ENCODE assay signal across 8 cellular contexts in genomic region chr2:109889909-109890308, GRCh38. TPM values are rescaled to one million over a fixed set of nuclear protein-coding genes. Genes with fewer than 3 reads are reported as not detected.
DNase-seq lines count a peak whose midpoint lies in the region; ATAC-seq, FAIRE-seq and TF ChIP-seq lines count a peak whose summit lies in the region.
"Not testable (repeated sequence)": the region's sequence is repeated elsewhere in the genome, so short reads cannot be mapped to it uniquely, and the experiment has no call there.
"Had no signal": no experiment of that assay in that cellular context is flagged by ENCODE, and none has a peak within 500 bp of the region (broad histone marks: within the 10 kb centered on the region; RNA-seq: fewer than 3 reads in every experiment).

No MANE protein-coding gene starts in this region.

- H3K4me1 ChIP-seq in PC-3 (ENCODE audit: insufficient read depth, low read length); GM12878 (ENCODE audit: control insufficient read depth, insufficient read depth, low read length); foreskin keratinocyte; naive thymus-derived CD4-positive, alpha-beta T cell (ENCODE audit: control insufficient read depth in 2 of 2, insufficient read depth in 2 of 2, low read length in 2 of 2): not testable (repeated sequence)

- peak; percentile 64 for ATAC-seq in PC-3
- ATAC-seq in activated CD4-positive, alpha-beta T cell treated with anti-CD3 and anti-CD28 coated beads for 36 hours = peak; percentile 74
- peak; percentile 70 for ATAC-seq in GM12878
- ATAC-seq in foreskin keratinocyte = peak; percentile 26
- ATAC-seq in left colon = peak; percentile 71
- ATAC-seq in naive thymus-derived CD4-positive, alpha-beta T cell = peak; percentile 38

- not testable (repeated sequence) for H3K4me3 ChIP-seq in PC-3 (ENCODE audit: low read length); GM12878; naive thymus-derived CD4-positive, alpha-beta T cell (ENCODE audit: low read length)

- SMC1A ChIA-PET in GM12878 (lab: Charles Lee; ENCODE audit: uncharacterized antibody, unreplicated experiment) = not testable (repeated sequence)

- in situ Hi-C loops in GM12878 (cut with MboI) = not testable (repeated sequence)

- not testable (repeated sequence) for H3K4me3 Mint-ChIP-seq in activated CD4-positive, alpha-beta T cell treated with anti-CD3 and anti-CD28 coated beads for 36 hours; naive thymus-derived CD4-positive, alpha-beta T cell

- not testable (repeated sequence) for H3K9me3 Mint-ChIP-seq in activated CD4-positive, alpha-beta T cell treated with anti-CD3 and anti-CD28 coated beads for 36 hours (ENCODE audit: low read depth); naive thymus-derived CD4-positive, alpha-beta T cell

- peak; percentile 70 for FAIRE-seq in H54 (lab: Jason Lieb, UNC)
- not testable (repeated sequence) for FAIRE-seq in GM12878 (lab: Jason Lieb, UNC)

- H3K27ac Mint-ChIP-seq in activated CD4-positive, alpha-beta T cell treated with anti-CD3 and anti-CD28 coated beads for 36 hours; naive thymus-derived CD4-positive, alpha-beta T cell: not testable (repeated sequence)

- not testable (repeated sequence) for H3K27ac ChIP-seq in PC-3 (ENCODE audit: low read length); GM12878 (ENCODE audit: control insufficient read depth, insufficient read depth); foreskin keratinocyte; naive thymus-derived CD4-positive, alpha-beta T cell (ENCODE audit: low read depth, low read length)

- not testable (repeated sequence) for H3K27me3 Mint-ChIP-seq in activated CD4-positive, alpha-beta T cell treated with anti-CD3 and anti-CD28 coated beads for 36 hours; naive thymus-derived CD4-positive, alpha-beta T cell

- not testable (repeated sequence) for H3K9ac ChIP-seq in PC-3 (ENCODE audit: low read length); GM12878 (ENCODE audit: control insufficient read depth, insufficient read depth, low read length)

- intact Hi-C loops in PC-3 (cut with micrococcal nuclease); activated CD4-positive, alpha-beta T cell treated with anti-CD3 and anti-CD28 coated beads for 36 hours (cut with DNase I, micrococcal nuclease); GM12878 (cut with micrococcal nuclease; ENCODE audit: unreplicated experiment); left colon (cut with DNase I, micrococcal nuclease); naive thymus-derived CD4-positive, alpha-beta T cell (cut with micrococcal nuclease): not testable (repeated sequence)

- not testable (repeated sequence) for TF ChIP-seq EP300 in GM12878 (IDR thresholded peaks at IDR 0.05; ENCODE audit: borderline replicate concordance in 1 of 2, control insufficient read depth in 1 of 2, low read depth in 2 of 2, low read length in 2 of 2)

- not testable (repeated sequence) for TF ChIP-seq POLR2A in H54 (IDR thresholded peaks at IDR 0.05; ENCODE audit: low read depth, low read length); GM12878 (IDR thresholded peaks at IDR 0.05; ENCODE audit: low read depth, low read length)

- H3K27me3 ChIP-seq in PC-3 (ENCODE audit: low read length); GM12878 (replicated peaks in 1 of 2; ENCODE audit: control insufficient read depth in 2 of 2, insufficient read depth in 2 of 2, low read length in 1 of 2); foreskin keratinocyte; naive thymus-derived CD4-positive, alpha-beta T cell (ENCODE audit: control insufficient read depth in 2 of 2, insufficient read depth in 2 of 2, low read length in 2 of 2): not testable (repeated sequence)

- RAD21 ChIA-PET in GM12878 (lab: Charles Lee; ENCODE audit: unreplicated experiment) = not testable (repeated sequence)

- TF ChIP-seq RAD21 in GM12878 (IDR thresholded peaks at IDR 0.05; ENCODE audit: insufficient read depth, low read depth, low read length) = not testable (repeated sequence)

- not testable (repeated sequence) for H3K4me1 Mint-ChIP-seq in activated CD4-positive, alpha-beta T cell treated with anti-CD3 and anti-CD28 coated beads for 36 hours; naive thymus-derived CD4-positive, alpha-beta T cell

- BruUV-seq in PC-3 (replicated peaks; lab: Mats Ljungman, UMichigan); GM12878 (replicated peaks; lab: Mats Ljungman, UMichigan): not testable (repeated sequence)

- not testable (repeated sequence) for H3K36me3 ChIP-seq in PC-3 (ENCODE audit: low read depth, low read length); GM12878 (ENCODE audit: control insufficient read depth in 2 of 2, insufficient read depth in 2 of 2, low read length in 1 of 2); naive thymus-derived CD4-positive, alpha-beta T cell (ENCODE audit: control insufficient read depth in 2 of 3, insufficient read depth in 3 of 3, low read length in 3 of 3)

- DNase-seq in H54 (ENCODE audit: insufficient read length, low spot score); PC-3; activated CD4-positive, alpha-beta T cell treated with anti-CD3 and anti-CD28 coated beads for 36 hours; GM12878 (ENCODE audit: low read depth, low spot score); foreskin keratinocyte; left colon; naive thymus-derived CD4-positive, alpha-beta T cell: not testable (repeated sequence)

- POLR2A ChIA-PET in PC-3 (lab: Charles Lee; ENCODE audit: unreplicated experiment); activated CD4-positive, alpha-beta T cell treated with anti-CD3 and anti-CD28 coated beads for 36 hours (lab: Charles Lee); GM12878 (lab: Charles Lee); naive thymus-derived CD4-positive, alpha-beta T cell (lab: Charles Lee): not testable (repeated sequence)

- not testable (repeated sequence) for H3F3A ChIP-seq in PC-3 (ENCODE audit: low read length, unreplicated experiment)

- not testable (repeated sequence) for TF ChIP-seq CTCF in PC-3 (conservative IDR thresholded peaks at IDR 0.05; ENCODE audit: low read depth, low read length); GM12878 (IDR thresholded peaks at IDR 0.05 in 2 of 3, conservative IDR thresholded peaks at IDR 0.05 in 1 of 3; ENCODE audit: control insufficient read depth in 2 of 3, extremely low read depth in 1 of 3, insufficient read depth in 1 of 3, low read depth in 3 of 3, low read length in 3 of 3); foreskin keratinocyte (conservative IDR thresholded peaks at IDR 0.05)

- CTCF ChIA-PET in PC-3 (lab: Charles Lee); activated CD4-positive, alpha-beta T cell treated with anti-CD3 and anti-CD28 coated beads for 36 hours (lab: Charles Lee); GM12878 (lab: Yijun Ruan, JAX); naive thymus-derived CD4-positive, alpha-beta T cell (lab: Charles Lee): not testable (repeated sequence)

- WGBS in GM12878 (ENCODE audit: insufficient coverage, insufficient replicate concordance, low lambda C conversion rate, missing lambda C conversion rate) = no CpG with 5 or more reads among the region's 4 CpGs

- not testable (repeated sequence) for H3K79me2 ChIP-seq in PC-3 (ENCODE audit: low read length); GM12878 (ENCODE audit: control insufficient read depth, insufficient read depth, low read length)

- H4K20me1 ChIP-seq in PC-3 (ENCODE audit: low read length); GM12878 (ENCODE audit: control insufficient read depth, insufficient read depth): not testable (repeated sequence)

- not testable (repeated sequence) for H3K4me2 ChIP-seq in PC-3 (ENCODE audit: low read length); GM12878 (ENCODE audit: control insufficient read depth, insufficient read depth)

- not testable (repeated sequence) for H3K36me3 Mint-ChIP-seq in activated CD4-positive, alpha-beta T cell treated with anti-CD3 and anti-CD28 coated beads for 36 hours (ENCODE audit: low read depth); naive thymus-derived CD4-positive, alpha-beta T cell

- not testable (repeated sequence) for H2AFZ ChIP-seq in PC-3 (ENCODE audit: low read length); GM12878 (ENCODE audit: control insufficient read depth, low read depth, low read length)

- H3K9me2 ChIP-seq in PC-3 (replicated peaks; ENCODE audit: low read length) = not testable (repeated sequence)

- H3K9me3 ChIP-seq in PC-3 (ENCODE audit: low read length); GM12878 (replicated peaks; ENCODE audit: control insufficient read depth, insufficient read depth, low read length); naive thymus-derived CD4-positive, alpha-beta T cell (ENCODE audit: control insufficient read depth in 2 of 3, low read length in 3 of 3): not testable (repeated sequence)

RNA-seq across cellular contexts. Expression of gene LIMS3, which starts 8.6 kb away (rescaled TPM):
- 0.26 TPM in 1 of 2 replicates, not detected in the other for total RNA-seq in PC-3 (2014; rRNA removed)
- under 1 TPM; 0.11 to 0.18 TPM for total RNA-seq in activated CD4-positive, alpha-beta T cell treated with anti-CD3 and anti-CD28 coated beads for 36 hours
- 2.5 and 5.3 TPM in 2 replicates for total RNA-seq in GM12878 (2013; cell fraction: nucleolus; rRNA removed)
- 0.34 and 2.5 TPM in 2 replicates for total RNA-seq in GM12878 (2014; rRNA removed)
- 1.1 and 1.9 TPM in 2 replicates for total RNA-seq in GM12878 (2014; rRNA removed; fragmentation: Illumina TruSeq; extraction: Trizol)
- total RNA-seq in GM12878 (2021) = 0.61 and 0.69 TPM in 2 replicates
- polyA plus RNA-seq in GM12878 (2011; ENCODE audit: low read depth) = not detected
- 0.11 TPM in 1 of 2 replicates, not detected in the other for polyA plus RNA-seq in GM12878 (2011; rRNA removed)
- 0.12 and 0.13 TPM in 2 replicates for polyA plus RNA-seq in GM12878 (2011; cell fraction: cytosol; rRNA removed)
- 0.19 TPM in 2 replicates for polyA plus RNA-seq in GM12878 (2011; cell fraction: nucleus; rRNA removed)
- polyA plus RNA-seq in GM12878 (2012) = not detected in 2 replicates
- polyA plus RNA-seq in GM12878 (2014; fragmentation: Illumina TruSeq; extraction: Trizol) = 0.94 and 1.5 TPM in 2 replicates
- 1 to 10 TPM in 1 of 2 experiments, under 1 TPM in 1; 0.84 to 1.6 TPM for polyA plus RNA-seq in GM12878 (2014; fragmentation: Nextera tagmentation; extraction: Ambion mirVana)
- 0.41 TPM in 1 of 2 replicates, not detected in the other for polyA plus RNA-seq in GM12878 (2014; rRNA removed)
- polyA plus RNA-seq in GM12878 (2016; fragmentation: Nextera tagmentation; extraction: Ambion mirVana) = under 1 TPM; 0.11 to 0.40 TPM
- 1.0 TPM in 1 of 2 replicates, not detected in the other for polyA minus RNA-seq in GM12878 (2011; rRNA and poly(A)+ RNA removed)
- polyA minus RNA-seq in GM12878 (2011; cell fraction: cytosol; rRNA and poly(A)+ RNA removed) = not detected in 2 replicates
- polyA minus RNA-seq in GM12878 (2011; cell fraction: nucleus; rRNA and poly(A)+ RNA removed) = 0.48 TPM in 1 of 2 replicates, not detected in the other
- 1.2 TPM in 1 of 2 replicates, not detected in the other for total RNA-seq in foreskin keratinocyte
- 0.08 and 0.17 TPM in 2 replicates for polyA plus RNA-seq in foreskin keratinocyte
- 1 to 10 TPM; 1.3 to 1.9 TPM for total RNA-seq in left colon
- 1 to 10 TPM in 2 of 5 experiments, under 1 TPM in 3; 0.19 to 1.7 (median 0.96) TPM for total RNA-seq in naive thymus-derived CD4-positive, alpha-beta T cell
- 1 to 10 TPM; 1.8 to 2.6 TPM for polyA plus RNA-seq in naive thymus-derived CD4-positive, alpha-beta T cell
- total RNA-seq: SK-MEL-5 had no signal
